12 cellular contexts compared by ENCODE assay signal in genomic region chr2:96353032-96353561, GRCh38. TPM values are rescaled to one million over a fixed set of nuclear protein-coding genes. Genes with fewer than 3 reads are reported as not detected.
DNase-seq lines count a peak whose midpoint lies in the region; ATAC-seq and TF ChIP-seq lines count a peak whose summit lies in the region.
"Had no signal": no experiment of that assay in that cellular context is flagged by ENCODE, and none has a peak within 500 bp of the region (broad histone marks: within the 10 kb centered on the region; RNA-seq: fewer than 3 reads in every experiment).

No MANE protein-coding gene starts in this region.

- no peaks in the 10 kb centered on the region for H3K36me3 ChIP-seq in aorta (ENCODE audit: control insufficient read depth in 1 of 2, insufficient read depth in 2 of 2, low read length in 1 of 2)

- ATAC-seq in aorta (ENCODE audit: low FRiP score) (peak; percentile 79), HG02642 (IDR thresholded peaks at IDR 0.05; ENCODE audit: poor library complexity, unreplicated experiment) (no peak), GM21515 (IDR thresholded peaks at IDR 0.05; ENCODE audit: unreplicated experiment) (no peak), HG03432 (IDR thresholded peaks at IDR 0.05; ENCODE audit: unreplicated experiment) (no peak)
- ATAC-seq: GM12878 had no signal

- peaks cover 0 to 2% of the 10 kb centered on the region in 2 donors for H3K4me1 ChIP-seq in aorta (ENCODE audit: control insufficient read depth in 1 of 2, insufficient read depth in 2 of 2, low read length in 2 of 2)

- no peaks in the 10 kb centered on the region for H3K9me3 ChIP-seq in aorta (ENCODE audit: control insufficient read depth, low read length)

- 28 to 41% methylated on average over 9 of the region's 9 CpGs for WGBS in aorta, 2 donors

- no peak overlapping the region for H3K4me3 ChIP-seq in astrocyte of the cerebellum (ENCODE audit: low read depth, low read length)
- H3K4me3 ChIP-seq in aorta (ENCODE audit: low read length in 2 of 2) = no peak overlapping the region
- H3K4me3 ChIP-seq: GM12878, SK-N-MC had no signal

- no peaks in the 10 kb centered on the region for H3K27me3 ChIP-seq in aorta (ENCODE audit: control insufficient read depth in 1 of 2, insufficient read depth in 2 of 2, low read length in 1 of 2)

- in situ Hi-C loops in astrocyte of the cerebellum (cut with HindIII; ENCODE audit: low sequenced_read_pairs) = no loop called here

- peak overlapping the region in 1 of 2 donors; percentile 74 for H3K27ac ChIP-seq in aorta (ENCODE audit: low read depth in 1 of 2, low read length in 2 of 2)
- H3K27ac ChIP-seq: SK-N-MC had no signal

- no peak for TF ChIP-seq CTCF in astrocyte of the cerebellum (IDR thresholded peaks at IDR 0.05; ENCODE audit: low read depth, low read length, missing control alignments)

- DNase-seq in NCI-H82 (lab: John Stamatoyannopoulos, UW) (peak; percentile 31), NCI-H82 treated with DMSO at 0.1 percent for 48 hours (lab: John Stamatoyannopoulos, UW; ENCODE audit: unreplicated experiment) (no peak), astrocyte of the cerebellum (ENCODE audit: low read depth) (peak; percentile 18), kidney tubule cell (ENCODE audit: low spot score) (peak; percentile 25), aorta (peak in 1 of 2 donors; percentile 63)
- DNase-seq: 8988T; effector CD4-positive, alpha-beta T cell had no signal

- intact Hi-C loops in aorta (cut with DNase I) = loop anchor here in 1 of 2 donors (5.0 kb wide), 2 partner anchors 46 to 54 kb away; partner anchors contain the start of gene SNRNP200

RNA-seq across cellular contexts. Expression of gene NCAPH, which starts 17.5 kb away (rescaled TPM):
- 1 to 10 TPM; 1.0 to 1.4 TPM for total RNA-seq in aorta
- under 1 TPM in 1 of 2 donors, not detected in 1; 0.10 TPM for polyA plus RNA-seq in aorta

RNA-seq across cellular contexts. Expression of gene ITPRIPL1, which starts 28.0 kb away (rescaled TPM):
- total RNA-seq in aorta = 1 to 10 TPM; 1.9 to 3.6 TPM
- 1 to 10 TPM in 1 of 2 donors, not detected in 1; 1.2 TPM for polyA plus RNA-seq in aorta

RNA-seq across cellular contexts. Expression of gene SNRNP200, which starts 47.8 kb away (rescaled TPM):
- total RNA-seq in aorta = 10 to 100 TPM; 85.0 to 99.7 TPM
- 10 to 100 TPM; 18.9 to 80.1 TPM for polyA plus RNA-seq in aorta
